ENCODE assay signal across 1 cellular context in the genomic region with DNA sequence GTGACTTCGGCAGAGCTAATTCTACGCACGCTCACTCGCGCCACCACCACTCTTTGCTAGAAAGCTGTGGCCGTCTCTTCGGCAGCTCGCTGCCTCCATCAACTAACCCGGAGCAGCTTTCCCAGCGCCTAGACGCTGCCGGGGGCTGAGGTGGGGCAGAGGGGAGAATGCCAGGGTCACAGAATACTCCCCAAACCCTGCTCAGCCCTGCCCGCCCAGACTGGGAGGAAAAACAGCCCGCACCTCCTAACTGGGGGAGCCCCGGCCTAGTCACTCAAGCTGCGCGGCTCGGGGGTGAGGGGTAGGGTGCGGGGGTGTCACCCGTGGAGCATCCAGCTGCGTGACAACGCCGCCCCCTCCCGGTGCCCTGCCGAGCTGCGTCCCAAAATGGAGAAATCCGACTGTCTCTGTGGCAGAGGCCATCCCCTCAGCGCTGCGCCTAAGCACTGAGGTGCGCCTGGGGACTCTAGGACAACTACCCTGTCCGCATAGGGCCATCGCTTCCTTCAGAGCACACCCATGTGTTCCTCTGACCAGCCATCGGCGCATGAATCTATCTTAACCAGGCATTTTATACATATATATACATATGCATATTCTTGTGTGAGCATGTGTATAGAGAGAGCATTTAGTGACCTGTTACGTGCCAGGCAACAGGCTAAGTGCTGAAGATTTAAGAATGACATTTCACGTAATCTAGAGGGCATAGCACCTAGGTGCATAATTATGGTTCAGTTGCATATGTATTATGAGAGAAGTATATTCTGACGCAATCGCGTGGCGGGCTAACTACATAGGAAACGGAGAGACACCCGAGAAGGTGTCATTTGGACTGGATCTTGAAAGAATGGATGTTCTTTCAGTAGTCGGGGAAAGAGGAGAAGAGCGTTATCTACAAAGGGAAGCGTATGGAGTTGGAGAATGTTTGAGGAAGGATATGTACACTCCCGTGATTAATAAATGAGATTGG.
A peak's percentile ranks its signal among the peaks of the same experiment; 100 is the strongest.
TF ChIP-seq lines count a peak whose summit lies in the region.

No MANE protein-coding gene starts in this region.

TF ChIP-seq in GM12878, 131 proteins besides CTCF, POLR2A, EP300 and RAD21 (continued from another document and continues in another):
- TF ChIP-seq E4F1 (IDR thresholded peaks at IDR 0.05; ENCODE audit: borderline replicate concordance, partially characterized antibody) (no peak), HCFC1 (IDR thresholded peaks at IDR 0.05; ENCODE audit: low read length) (no peak), TARDBP (IDR thresholded peaks at IDR 0.05; ENCODE audit: borderline replicate concordance) (no peak), POU2F2 (IDR thresholded peaks at IDR 0.05; ENCODE audit: borderline replicate concordance, low read depth, low read length) (no peak), NR2C2 (IDR thresholded peaks at IDR 0.05; ENCODE audit: borderline replicate concordance, control insufficient read depth, insufficient read length, low read depth) (no peak), IRF5 (IDR thresholded peaks at IDR 0.05; ENCODE audit: borderline replicate concordance) (no peak), MYB (IDR thresholded peaks at IDR 0.05; ENCODE audit: borderline replicate concordance, low read depth, low read length) (no peak), KDM1A (IDR thresholded peaks at IDR 0.05; ENCODE audit: borderline replicate concordance) (no peak), EGR1 (IDR thresholded peaks at IDR 0.05; ENCODE audit: borderline replicate concordance in 1 of 2, low read depth in 2 of 2, low read length in 2 of 2) (peak in 1 of 2 experiments; percentile 96; a peak in 2 of 3 replicates), POLR2AphosphoS2 (IDR thresholded peaks at IDR 0.05; ENCODE audit: low read depth, low read length) (no peak), NFYA (IDR thresholded peaks at IDR 0.05; ENCODE audit: borderline replicate concordance, low read depth, low read length) (no peak), MEF2A (IDR thresholded peaks at IDR 0.05; ENCODE audit: insufficient read depth, low read depth, low read length) (no peak), HDAC6 (IDR thresholded peaks at IDR 0.05; ENCODE audit: unreplicated experiment) (no peak), MXI1 (IDR thresholded peaks at IDR 0.05; ENCODE audit: low read depth, low read length) (no peak), HDGF (IDR thresholded peaks at IDR 0.05) (0 out of 2 replicates have a peak, but pooled peaks have one; percentile 58), ATF7 (IDR thresholded peaks at IDR 0.05; ENCODE audit: low read depth) (no peak), CHD2 (IDR thresholded peaks at IDR 0.05; ENCODE audit: borderline replicate concordance, low read depth, low read length) (no peak), RELA (IDR thresholded peaks at IDR 0.05; ENCODE audit: borderline replicate concordance, partially characterized antibody) (no peak), CHD4 (IDR thresholded peaks at IDR 0.05) (no peak), RUNX3 (IDR thresholded peaks at IDR 0.05; ENCODE audit: low read length) (no peak), YBX1 (IDR thresholded peaks at IDR 0.05) (no peak), FOXM1 (IDR thresholded peaks at IDR 0.05; ENCODE audit: low read depth, low read length) (no peak), ZNF274 (IDR thresholded peaks at IDR 0.05; ENCODE audit: insufficient read depth, insufficient read length) (no peak), MLLT1 (IDR thresholded peaks at IDR 0.05) (no peak), BMI1 (IDR thresholded peaks at IDR 0.05; ENCODE audit: borderline replicate concordance) (no peak), EED (IDR thresholded peaks at IDR 0.05; ENCODE audit: low read depth) (no peak), ZNF24 (IDR thresholded peaks at IDR 0.05) (no peak), RAD51 (IDR thresholded peaks at IDR 0.05) (no peak), FOS (IDR thresholded peaks at IDR 0.05; ENCODE audit: borderline replicate concordance, extremely low read depth, insufficient read length) (no peak), ZNF592 (IDR thresholded peaks at IDR 0.05) (no peak), TCF12 (IDR thresholded peaks at IDR 0.05; ENCODE audit: low read depth, low read length) (0 out of 2 replicates have a peak, but pooled peaks have one; percentile 14)
- TF ChIP-seq, protein P1, sequence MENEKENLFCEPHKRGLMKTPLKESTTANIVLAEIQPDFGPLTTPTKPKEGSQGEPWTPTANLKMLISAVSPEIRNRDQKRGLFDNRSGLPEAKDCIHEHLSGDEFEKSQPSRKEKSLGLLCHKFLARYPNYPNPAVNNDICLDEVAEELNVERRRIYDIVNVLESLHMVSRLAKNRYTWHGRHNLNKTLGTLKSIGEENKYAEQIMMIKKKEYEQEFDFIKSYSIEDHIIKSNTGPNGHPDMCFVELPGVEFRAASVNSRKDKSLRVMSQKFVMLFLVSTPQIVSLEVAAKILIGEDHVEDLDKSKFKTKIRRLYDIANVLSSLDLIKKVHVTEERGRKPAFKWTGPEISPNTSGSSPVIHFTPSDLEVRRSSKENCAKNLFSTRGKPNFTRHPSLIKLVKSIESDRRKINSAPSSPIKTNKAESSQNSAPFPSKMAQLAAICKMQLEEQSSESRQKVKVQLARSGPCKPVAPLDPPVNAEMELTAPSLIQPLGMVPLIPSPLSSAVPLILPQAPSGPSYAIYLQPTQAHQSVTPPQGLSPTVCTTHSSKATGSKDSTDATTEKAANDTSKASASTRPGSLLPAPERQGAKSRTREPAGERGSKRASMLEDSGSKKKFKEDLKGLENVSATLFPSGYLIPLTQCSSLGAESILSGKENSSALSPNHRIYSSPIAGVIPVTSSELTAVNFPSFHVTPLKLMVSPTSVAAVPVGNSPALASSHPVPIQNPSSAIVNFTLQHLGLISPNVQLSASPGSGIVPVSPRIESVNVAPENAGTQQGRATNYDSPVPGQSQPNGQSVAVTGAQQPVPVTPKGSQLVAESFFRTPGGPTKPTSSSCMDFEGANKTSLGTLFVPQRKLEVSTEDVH (IDR thresholded peaks at IDR 0.05; ENCODE audit: low read depth, partially characterized antibody) = no peak
- TF ChIP-seq, protein P2, sequence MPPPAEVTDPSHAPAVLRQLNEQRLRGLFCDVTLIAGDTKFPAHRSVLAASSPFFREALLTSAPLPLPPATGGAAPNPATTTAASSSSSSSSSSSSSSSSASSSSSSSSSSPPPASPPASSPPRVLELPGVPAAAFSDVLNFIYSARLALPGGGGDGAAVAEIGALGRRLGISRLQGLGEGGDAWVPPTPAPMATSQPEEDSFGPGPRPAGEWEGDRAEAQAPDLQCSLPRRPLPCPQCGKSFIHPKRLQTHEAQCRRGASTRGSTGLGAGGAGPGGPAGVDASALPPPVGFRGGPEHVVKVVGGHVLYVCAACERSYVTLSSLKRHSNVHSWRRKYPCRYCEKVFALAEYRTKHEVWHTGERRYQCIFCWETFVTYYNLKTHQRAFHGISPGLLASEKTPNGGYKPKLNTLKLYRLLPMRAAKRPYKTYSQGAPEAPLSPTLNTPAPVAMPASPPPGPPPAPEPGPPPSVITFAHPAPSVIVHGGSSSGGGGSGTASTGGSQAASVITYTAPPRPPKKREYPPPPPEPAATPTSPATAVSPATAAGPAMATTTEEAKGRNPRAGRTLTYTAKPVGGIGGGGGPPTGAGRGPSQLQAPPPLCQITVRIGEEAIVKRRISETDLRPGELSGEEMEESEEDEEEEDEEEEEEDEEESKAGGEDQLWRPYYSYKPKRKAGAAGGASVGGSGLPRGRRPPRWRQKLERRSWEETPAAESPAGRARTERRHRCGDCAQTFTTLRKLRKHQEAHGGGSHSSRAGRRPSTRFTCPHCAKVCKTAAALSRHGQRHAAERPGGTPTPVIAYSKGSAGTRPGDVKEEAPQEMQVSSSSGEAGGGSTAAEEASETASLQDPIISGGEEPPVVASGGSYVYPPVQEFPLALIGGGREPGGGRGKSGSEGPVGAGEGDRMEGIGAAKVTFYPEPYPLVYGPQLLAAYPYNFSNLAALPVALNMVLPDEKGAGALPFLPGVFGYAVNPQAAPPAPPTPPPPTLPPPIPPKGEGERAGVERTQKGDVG (CRISPR knock-in tag; IDR thresholded peaks at IDR 0.05) = no peak
- TF ChIP-seq, protein P3, sequence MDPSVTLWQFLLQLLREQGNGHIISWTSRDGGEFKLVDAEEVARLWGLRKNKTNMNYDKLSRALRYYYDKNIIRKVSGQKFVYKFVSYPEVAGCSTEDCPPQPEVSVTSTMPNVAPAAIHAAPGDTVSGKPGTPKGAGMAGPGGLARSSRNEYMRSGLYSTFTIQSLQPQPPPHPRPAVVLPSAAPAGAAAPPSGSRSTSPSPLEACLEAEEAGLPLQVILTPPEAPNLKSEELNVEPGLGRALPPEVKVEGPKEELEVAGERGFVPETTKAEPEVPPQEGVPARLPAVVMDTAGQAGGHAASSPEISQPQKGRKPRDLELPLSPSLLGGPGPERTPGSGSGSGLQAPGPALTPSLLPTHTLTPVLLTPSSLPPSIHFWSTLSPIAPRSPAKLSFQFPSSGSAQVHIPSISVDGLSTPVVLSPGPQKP (IDR thresholded peaks at IDR 0.05; ENCODE audit: low read depth, low read length) = no peak
- TF ChIP-seq, protein P4, sequence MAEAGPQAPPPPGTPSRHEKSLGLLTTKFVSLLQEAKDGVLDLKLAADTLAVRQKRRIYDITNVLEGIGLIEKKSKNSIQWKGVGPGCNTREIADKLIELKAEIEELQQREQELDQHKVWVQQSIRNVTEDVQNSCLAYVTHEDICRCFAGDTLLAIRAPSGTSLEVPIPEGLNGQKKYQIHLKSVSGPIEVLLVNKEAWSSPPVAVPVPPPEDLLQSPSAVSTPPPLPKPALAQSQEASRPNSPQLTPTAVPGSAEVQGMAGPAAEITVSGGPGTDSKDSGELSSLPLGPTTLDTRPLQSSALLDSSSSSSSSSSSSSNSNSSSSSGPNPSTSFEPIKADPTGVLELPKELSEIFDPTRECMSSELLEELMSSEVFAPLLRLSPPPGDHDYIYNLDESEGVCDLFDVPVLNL (IDR thresholded peaks at IDR 0.05; ENCODE audit: low read depth, low read length) = no peak
